Comparison of ENCODE assay signal across 1 cellular context in the genomic region with DNA sequence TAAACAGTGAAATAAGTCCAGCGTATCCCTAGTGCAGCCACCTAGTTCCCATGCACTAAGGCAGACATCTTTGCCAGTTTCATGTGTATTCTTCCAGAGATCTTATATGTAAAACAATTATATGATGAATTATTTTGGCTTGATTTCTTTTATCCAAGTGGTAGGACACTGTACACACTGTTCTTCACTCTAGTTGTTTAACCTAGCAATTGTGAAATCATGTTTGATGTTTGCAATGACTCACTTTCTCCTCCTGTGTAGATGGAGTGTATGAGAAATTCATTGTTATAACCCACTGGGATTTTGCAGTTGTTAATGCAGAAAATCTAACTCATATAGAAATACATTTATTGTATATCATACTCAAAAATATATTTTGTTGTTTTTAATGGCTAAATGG.
TF ChIP-seq lines count a peak whose summit lies in the region.

No MANE protein-coding gene starts in this region.

TF ChIP-seq in SK-N-SH, 30 proteins besides CTCF, POLR2A, EP300 and RAD21 (continued from another document):
- TF ChIP-seq, protein P1, sequence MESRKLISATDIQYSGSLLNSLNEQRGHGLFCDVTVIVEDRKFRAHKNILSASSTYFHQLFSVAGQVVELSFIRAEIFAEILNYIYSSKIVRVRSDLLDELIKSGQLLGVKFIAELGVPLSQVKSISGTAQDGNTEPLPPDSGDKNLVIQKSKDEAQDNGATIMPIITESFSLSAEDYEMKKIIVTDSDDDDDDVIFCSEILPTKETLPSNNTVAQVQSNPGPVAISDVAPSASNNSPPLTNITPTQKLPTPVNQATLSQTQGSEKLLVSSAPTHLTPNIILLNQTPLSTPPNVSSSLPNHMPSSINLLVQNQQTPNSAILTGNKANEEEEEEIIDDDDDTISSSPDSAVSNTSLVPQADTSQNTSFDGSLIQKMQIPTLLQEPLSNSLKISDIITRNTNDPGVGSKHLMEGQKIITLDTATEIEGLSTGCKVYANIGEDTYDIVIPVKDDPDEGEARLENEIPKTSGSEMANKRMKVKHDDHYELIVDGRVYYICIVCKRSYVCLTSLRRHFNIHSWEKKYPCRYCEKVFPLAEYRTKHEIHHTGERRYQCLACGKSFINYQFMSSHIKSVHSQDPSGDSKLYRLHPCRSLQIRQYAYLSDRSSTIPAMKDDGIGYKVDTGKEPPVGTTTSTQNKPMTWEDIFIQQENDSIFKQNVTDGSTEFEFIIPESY (IDR thresholded peaks at IDR 0.05; ENCODE audit: borderline replicate concordance, low read depth): no peak
- TF ChIP-seq RCOR1 (IDR thresholded peaks at IDR 0.05; ENCODE audit: low read length) (no peak), RXRA (IDR thresholded peaks at IDR 0.05; ENCODE audit: borderline replicate concordance, low read depth) (no peak), SMC3 (IDR thresholded peaks at IDR 0.05; ENCODE audit: low read depth, low read length) (no peak), FOXJ3 (CRISPR knock-in tag; IDR thresholded peaks at IDR 0.05) (no peak), POLR2AphosphoS5 (IDR thresholded peaks at IDR 0.05; ENCODE audit: low read depth, low read length) (no peak), TCF12 (IDR thresholded peaks at IDR 0.05) (no peak), SIN3A (IDR thresholded peaks at IDR 0.05; ENCODE audit: borderline replicate concordance, low read depth, low read length) (no peak), RFX5 (IDR thresholded peaks at IDR 0.05; ENCODE audit: low read length) (no peak), NRF1 (IDR thresholded peaks at IDR 0.05; ENCODE audit: low read depth, low read length) (no peak), CHD2 (IDR thresholded peaks at IDR 0.05; ENCODE audit: low read length, partially characterized antibody) (no peak), TEAD4 (IDR thresholded peaks at IDR 0.05; ENCODE audit: borderline replicate concordance, insufficient read depth) (no peak), EZH2phosphoT487 (IDR thresholded peaks at IDR 0.05; ENCODE audit: borderline replicate concordance, low read depth) (no peak)
- TF ChIP-seq, protein P2, sequence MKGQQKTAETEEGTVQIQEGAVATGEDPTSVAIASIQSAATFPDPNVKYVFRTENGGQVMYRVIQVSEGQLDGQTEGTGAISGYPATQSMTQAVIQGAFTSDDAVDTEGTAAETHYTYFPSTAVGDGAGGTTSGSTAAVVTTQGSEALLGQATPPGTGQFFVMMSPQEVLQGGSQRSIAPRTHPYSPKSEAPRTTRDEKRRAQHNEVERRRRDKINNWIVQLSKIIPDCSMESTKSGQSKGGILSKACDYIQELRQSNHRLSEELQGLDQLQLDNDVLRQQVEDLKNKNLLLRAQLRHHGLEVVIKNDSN (IDR thresholded peaks at IDR 0.05; ENCODE audit: borderline replicate concordance, low read depth): no peak
- TF ChIP-seq, protein P3, sequence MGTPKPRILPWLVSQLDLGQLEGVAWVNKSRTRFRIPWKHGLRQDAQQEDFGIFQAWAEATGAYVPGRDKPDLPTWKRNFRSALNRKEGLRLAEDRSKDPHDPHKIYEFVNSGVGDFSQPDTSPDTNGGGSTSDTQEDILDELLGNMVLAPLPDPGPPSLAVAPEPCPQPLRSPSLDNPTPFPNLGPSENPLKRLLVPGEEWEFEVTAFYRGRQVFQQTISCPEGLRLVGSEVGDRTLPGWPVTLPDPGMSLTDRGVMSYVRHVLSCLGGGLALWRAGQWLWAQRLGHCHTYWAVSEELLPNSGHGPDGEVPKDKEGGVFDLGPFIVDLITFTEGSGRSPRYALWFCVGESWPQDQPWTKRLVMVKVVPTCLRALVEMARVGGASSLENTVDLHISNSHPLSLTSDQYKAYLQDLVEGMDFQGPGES (IDR thresholded peaks at IDR 0.05; ENCODE audit: low read depth, low read length): no peak
- TF ChIP-seq, protein P4, sequence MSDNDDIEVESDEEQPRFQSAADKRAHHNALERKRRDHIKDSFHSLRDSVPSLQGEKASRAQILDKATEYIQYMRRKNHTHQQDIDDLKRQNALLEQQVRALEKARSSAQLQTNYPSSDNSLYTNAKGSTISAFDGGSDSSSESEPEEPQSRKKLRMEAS (IDR thresholded peaks at IDR 0.05; ENCODE audit: low read depth): no peak
